ENCODE assay signal across 7 cellular contexts in genomic region chr9:34654317-34655083, GRCh38. TPM values are rescaled to one million over a fixed set of nuclear protein-coding genes. Genes with fewer than 3 reads are reported as not detected.
DNase-seq lines count a peak whose midpoint lies in the region; ATAC-seq and TF ChIP-seq lines count a peak whose summit lies in the region.
"Had no signal": no experiment of that assay in that cellular context is flagged by ENCODE, and none has a peak within 500 bp of the region (broad histone marks: within the 10 kb centered on the region; RNA-seq: fewer than 3 reads in every experiment).

No MANE protein-coding gene starts in this region.

- no peaks in the 10 kb centered on the region for H3K36me3 Mint-ChIP-seq in endothelial cell (ENCODE audit: low read depth, unreplicated experiment)
- H3K36me3 Mint-ChIP-seq in activated T-helper 2 cell treated with anti-CD3 and anti-CD28 coated beads, Interferon-gamma antibody, Interleukin-2, Interleukin-4, amounts not matched to agents 10 μg/mL and 5 μg/mL and 100 μg/mL, durations not matched to agents 14 hours and 24 hours and 36 hours (ENCODE audit: low read depth) = peaks cover 17% of the 10 kb centered on the region

- H3K9me3 Mint-ChIP-seq in endothelial cell (ENCODE audit: unreplicated experiment) = no peaks in the 10 kb centered on the region
- no peaks in the 10 kb centered on the region for H3K9me3 Mint-ChIP-seq in activated T-helper 2 cell treated with anti-CD3 and anti-CD28 coated beads, Interferon-gamma antibody, Interleukin-2, Interleukin-4, amounts not matched to agents 10 μg/mL and 5 μg/mL and 100 μg/mL, durations not matched to agents 14 hours and 24 hours and 36 hours

- H3K4me1 Mint-ChIP-seq in endothelial cell (ENCODE audit: unreplicated experiment) = peaks cover 24% of the 10 kb centered on the region
- H3K4me1 Mint-ChIP-seq in activated T-helper 2 cell treated with anti-CD3 and anti-CD28 coated beads, Interferon-gamma antibody, Interleukin-2, Interleukin-4, amounts not matched to agents 10 μg/mL and 5 μg/mL and 100 μg/mL, durations not matched to agents 14 hours and 24 hours and 36 hours (ENCODE audit: low read depth) = peaks cover 16% of the 10 kb centered on the region

- no peak for TF ChIP-seq CTCF in endothelial cell (IDR thresholded peaks at IDR 0.05; ENCODE audit: unreplicated experiment)

- H3K4me3 Mint-ChIP-seq in endothelial cell (ENCODE audit: unreplicated experiment) = peak overlapping the region; percentile 32
- H3K4me3 Mint-ChIP-seq in activated T-helper 2 cell treated with anti-CD3 and anti-CD28 coated beads, Interferon-gamma antibody, Interleukin-2, Interleukin-4, amounts not matched to agents 10 μg/mL and 5 μg/mL and 100 μg/mL, durations not matched to agents 14 hours and 24 hours and 36 hours (ENCODE audit: low read depth) = no peak overlapping the region

- no peak overlapping the region for H3K27ac Mint-ChIP-seq in endothelial cell (ENCODE audit: unreplicated experiment)
- H3K27ac Mint-ChIP-seq in activated T-helper 2 cell treated with anti-CD3 and anti-CD28 coated beads, Interferon-gamma antibody, Interleukin-2, Interleukin-4, amounts not matched to agents 10 μg/mL and 5 μg/mL and 100 μg/mL, durations not matched to agents 14 hours and 24 hours and 36 hours = no peak overlapping the region

- peak; percentile 96 for DNase-seq in NCI-H1092 treated with DMSO at 0.1 percent for 48 hours (lab: John Stamatoyannopoulos, UW)
- DNase-seq in endothelial cell (ENCODE audit: low spot score) = no peak
- peak; percentile 64 to 96 (median 78) for DNase-seq in posterior cingulate gyrus
- no peak for DNase-seq in H4 (ENCODE audit: low spot score)
- DNase-seq in activated T-helper 2 cell treated with anti-CD3 and anti-CD28 coated beads, Interferon-gamma antibody, Interleukin-2, Interleukin-4, amounts not matched to agents 10 μg/mL and 5 μg/mL and 100 μg/mL, durations not matched to agents 14 hours and 24 hours and 36 hours (ENCODE audit: low spot score) = no peak
- DNase-seq: stimulated activated naive CD4-positive, alpha-beta T cell treated with Interleukin-2 at 50 U/mL for 16 hours had no signal

- intact Hi-C loops in posterior cingulate gyrus (cut with DNase I) = no loop called here
- intact Hi-C loops in activated T-helper 2 cell treated with anti-CD3 and anti-CD28 coated beads, Interferon-gamma antibody, Interleukin-2, Interleukin-4, amounts not matched to agents 10 μg/mL and 5 μg/mL and 100 μg/mL, durations not matched to agents 14 hours and 24 hours and 36 hours (cut with micrococcal nuclease) = no loop called here

- H3K27me3 Mint-ChIP-seq in endothelial cell (ENCODE audit: unreplicated experiment) = peaks cover 13% of the 10 kb centered on the region
- H3K27me3 Mint-ChIP-seq in activated T-helper 2 cell treated with anti-CD3 and anti-CD28 coated beads, Interferon-gamma antibody, Interleukin-2, Interleukin-4, amounts not matched to agents 10 μg/mL and 5 μg/mL and 100 μg/mL, durations not matched to agents 14 hours and 24 hours and 36 hours (ENCODE audit: low read depth) = no peaks in the 10 kb centered on the region

- no peak for ATAC-seq in GM21367 (IDR thresholded peaks at IDR 0.05; ENCODE audit: unreplicated experiment)

RNA-seq across cellular contexts. Expression of gene IL11RA, which starts 2.5 kb away (rescaled TPM):
- 61.4 TPM for total RNA-seq in endothelial cell (ENCODE audit: unreplicated experiment)
- total RNA-seq in H4 (2014; rRNA removed; shearing (Covaris generic)) = 8.9 and 12.4 TPM in 2 replicates
- 27.4 and 33.8 TPM in 2 replicates for total RNA-seq in activated T-helper 2 cell treated with anti-CD3 and anti-CD28 coated beads, Interferon-gamma antibody, Interleukin-2, Interleukin-4, amounts not matched to agents 10 μg/mL and 5 μg/mL and 100 μg/mL, durations not matched to agents 14 hours and 24 hours and 36 hours

RNA-seq across cellular contexts. Expression of gene CCL27, which starts 8.0 kb away (rescaled TPM):
- not detected for total RNA-seq in endothelial cell (ENCODE audit: unreplicated experiment)
- total RNA-seq in H4 (2014; rRNA removed; shearing (Covaris generic)) = not detected in 2 replicates
- 0.25 and 0.55 TPM in 2 replicates for total RNA-seq in activated T-helper 2 cell treated with anti-CD3 and anti-CD28 coated beads, Interferon-gamma antibody, Interleukin-2, Interleukin-4, amounts not matched to agents 10 μg/mL and 5 μg/mL and 100 μg/mL, durations not matched to agents 14 hours and 24 hours and 36 hours

RNA-seq across cellular contexts. Expression of gene GALT, which starts 8.0 kb away (rescaled TPM):
- 53.1 TPM for total RNA-seq in endothelial cell (ENCODE audit: unreplicated experiment)
- 14.9 and 25.8 TPM in 2 replicates for total RNA-seq in H4 (2014; rRNA removed; shearing (Covaris generic))
- 74.3 and 78.4 TPM in 2 replicates for total RNA-seq in activated T-helper 2 cell treated with anti-CD3 and anti-CD28 coated beads, Interferon-gamma antibody, Interleukin-2, Interleukin-4, amounts not matched to agents 10 μg/mL and 5 μg/mL and 100 μg/mL, durations not matched to agents 14 hours and 24 hours and 36 hours

RNA-seq across cellular contexts. Expression of gene SIGMAR1, which starts 16.9 kb away (rescaled TPM):
- 25.9 TPM for total RNA-seq in endothelial cell (ENCODE audit: unreplicated experiment)
- total RNA-seq in H4 (2014; rRNA removed; shearing (Covaris generic)) = 80.2 and 127 TPM in 2 replicates
- total RNA-seq in activated T-helper 2 cell treated with anti-CD3 and anti-CD28 coated beads, Interferon-gamma antibody, Interleukin-2, Interleukin-4, amounts not matched to agents 10 μg/mL and 5 μg/mL and 100 μg/mL, durations not matched to agents 14 hours and 24 hours and 36 hours = 105 and 109 TPM in 2 replicates

RNA-seq across cellular contexts. Expression of gene ARID3C, which starts 25.6 kb away (rescaled TPM):
- total RNA-seq in endothelial cell (ENCODE audit: unreplicated experiment) = not detected
- 0.21 TPM in 1 of 2 replicates, not detected in the other for total RNA-seq in H4 (2014; rRNA removed; shearing (Covaris generic))
- total RNA-seq in activated T-helper 2 cell treated with anti-CD3 and anti-CD28 coated beads, Interferon-gamma antibody, Interleukin-2, Interleukin-4, amounts not matched to agents 10 μg/mL and 5 μg/mL and 100 μg/mL, durations not matched to agents 14 hours and 24 hours and 36 hours = 0.14 and 0.21 TPM in 2 replicates

Comparison
In these comparisons a context has a peak if more than half of its experiments do, and no peak if none do; other contexts are left out.
1. DNase-seq: peak in NCI-H1092 treated with DMSO at 0.1 percent for 48 hours (single experiment) and posterior cingulate gyrus (10 of 10); none in endothelial cell (single experiment), H4 (single experiment) and activated T-helper 2 cell treated with anti-CD3 and anti-CD28 coated beads, Interferon-gamma antibody, Interleukin-2, Interleukin-4, amounts not matched to agents 10 μg/mL and 5 μg/mL and 100 μg/mL, durations not matched to agents 14 hours and 24 hours and 36 hours (single experiment).